9 cellular contexts compared by ENCODE assay signal in the genomic region with DNA sequence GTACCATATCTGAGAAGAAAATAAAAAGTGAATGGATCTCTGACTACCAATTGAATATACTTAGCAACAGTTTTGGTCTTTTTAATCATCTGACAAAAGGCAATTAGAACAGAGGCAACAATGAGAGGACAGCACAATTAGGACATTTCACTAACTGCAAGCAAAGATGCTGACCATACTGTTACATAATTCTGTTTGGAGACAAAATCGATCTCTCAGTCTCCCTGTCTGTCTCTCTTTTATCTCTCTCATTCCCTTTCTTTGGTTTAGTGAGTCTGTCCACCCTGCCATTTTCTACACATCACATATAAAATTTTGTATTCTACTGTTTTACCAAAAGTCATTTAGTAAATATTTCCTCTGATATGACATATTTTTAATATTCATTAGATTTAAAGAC. TPM values are rescaled to one million over a fixed set of nuclear protein-coding genes. Genes with fewer than 3 reads are reported as not detected.
"Had no signal": no experiment of that assay in that cellular context is flagged by ENCODE, and none has a peak within 500 bp of the region (broad histone marks: within the 10 kb centered on the region; RNA-seq: fewer than 3 reads in every experiment).

No MANE protein-coding gene starts in this region.

- H3K4me2 ChIP-seq: GM23338 had no signal

- H3K4me3 ChIP-seq: GM23338 had no signal

- H2AFZ ChIP-seq: GM23338 had no signal

- FAIRE-seq: H1, H54, HTR-8/SVneo had no signal

- DNase-seq: H9, HCEC 1CT, KBM-7 had no signal

- ATAC-seq: GM23338 had no signal

RNA-seq across cellular contexts. Expression of a gene that starts 2.2 kb away (rescaled TPM):
- total RNA-seq: GM23338, H1, H9, HT-29 had no signal
- polyA plus RNA-seq: GM23338, H1, IgD-negative memory B cell had no signal

RNA-seq across cellular contexts. Expression of a gene that starts 43.3 kb away (rescaled TPM):
- total RNA-seq: HT-29 had no signal
- polyA plus RNA-seq: IgD-negative memory B cell had no signal
